Comparison of ENCODE assay signal across 8 cellular contexts in genomic region chr3:40504636-40505430, GRCh38. TPM values are rescaled to one million over a fixed set of nuclear protein-coding genes. Genes with fewer than 3 reads are reported as not detected.
A peak's percentile ranks its signal among the peaks of the same experiment; 100 is the strongest.
DNase-seq lines count a peak whose midpoint lies in the region; ATAC-seq and TF ChIP-seq lines count a peak whose summit lies in the region.

No MANE protein-coding gene starts in this region.

- intact Hi-C loops in head of caudate nucleus (cut with DNase I): no loop called here

- no peaks in the 10 kb centered on the region for H3K4me1 ChIP-seq in SJCRH30

- H3K27ac ChIP-seq in SJCRH30: no peak overlapping the region

- H3K9me3 Mint-ChIP-seq in progenitor cell of endocrine pancreas (ENCODE audit: low read depth): no peaks in the 10 kb centered on the region

- H3K9me3 ChIP-seq in SJCRH30 (replicated peaks): no peaks in the 10 kb centered on the region

- H3K27me3 Mint-ChIP-seq in progenitor cell of endocrine pancreas: no peaks in the 10 kb centered on the region

- DNase-seq in G401 (ENCODE audit: low spot score) (peak; percentile 2), SJCRH30 (no peak), fibroblast of gingiva (ENCODE audit: low read depth) (peak; percentile 94), progenitor cell of endocrine pancreas (ENCODE audit: low spot score, unreplicated experiment) (no peak), medulla oblongata (ENCODE audit: extremely low spot score) (no peak), head of caudate nucleus (no peak)

- no peak for TF ChIP-seq CTCF in progenitor cell of endocrine pancreas (IDR thresholded peaks at IDR 0.05; ENCODE audit: unreplicated experiment)

- H3K36me3 ChIP-seq in SJCRH30: no peaks in the 10 kb centered on the region

- no peaks in the 10 kb centered on the region for H3K27me3 ChIP-seq in SJCRH30

- H3K4me1 Mint-ChIP-seq in progenitor cell of endocrine pancreas (ENCODE audit: low read depth): peaks cover 15% of the 10 kb centered on the region

- H3K4me3 Mint-ChIP-seq in progenitor cell of endocrine pancreas (ENCODE audit: low read depth): peak overlapping the region; percentile 90

- H3K36me3 Mint-ChIP-seq in progenitor cell of endocrine pancreas (ENCODE audit: insufficient read depth): peaks cover 9% of the 10 kb centered on the region

- H3K4me3 ChIP-seq in SJCRH30: peak overlapping the region; percentile 66; the same call in 1 of the 2 replicates

- in situ Hi-C loops in G401 (cut with HindIII; ENCODE audit: low sequenced_read_pairs): no loop called here

- no peak overlapping the region for H3K27ac Mint-ChIP-seq in progenitor cell of endocrine pancreas

- ATAC-seq in GM18498 (IDR thresholded peaks at IDR 0.05; ENCODE audit: unreplicated experiment) (no peak), GM21619 (IDR thresholded peaks at IDR 0.05; ENCODE audit: unreplicated experiment) (no peak)

RNA-seq across cellular contexts. Expression of gene ZNF620, which starts 1.0 kb away (rescaled TPM):
- total RNA-seq in G401 (2014; rRNA removed; shearing (Covaris generic)): 5.4 and 10.0 TPM in 2 replicates
- total RNA-seq in SJCRH30 (2014; rRNA removed; shearing (Covaris generic)): 4.6 and 6.1 TPM in 2 replicates
- 23.0 and 26.2 TPM in 2 replicates for total RNA-seq in progenitor cell of endocrine pancreas

RNA-seq across cellular contexts. Expression of gene ZNF621, which starts 19.9 kb away (rescaled TPM):
- total RNA-seq in G401 (2014; rRNA removed; shearing (Covaris generic)): 17.8 and 17.9 TPM in 2 replicates
- 6.9 and 8.6 TPM in 2 replicates for total RNA-seq in SJCRH30 (2014; rRNA removed; shearing (Covaris generic))
- 28.1 and 29.0 TPM in 2 replicates for total RNA-seq in progenitor cell of endocrine pancreas

RNA-seq across cellular contexts. Expression of gene ZNF619, which starts 27.9 kb away (rescaled TPM):
- total RNA-seq in G401 (2014; rRNA removed; shearing (Covaris generic)): 5.4 and 7.8 TPM in 2 replicates
- total RNA-seq in SJCRH30 (2014; rRNA removed; shearing (Covaris generic)): 2.1 and 3.4 TPM in 2 replicates
- total RNA-seq in progenitor cell of endocrine pancreas: 7.3 and 7.8 TPM in 2 replicates

RNA-seq across cellular contexts. Expression of gene RPL14, which starts 47.7 kb away (rescaled TPM):
- 174 and 244 TPM in 2 replicates for total RNA-seq in G401 (2014; rRNA removed; shearing (Covaris generic))
- total RNA-seq in SJCRH30 (2014; rRNA removed; shearing (Covaris generic)): 838 and 968 TPM in 2 replicates
- 1,767 and 1,811 TPM in 2 replicates for total RNA-seq in progenitor cell of endocrine pancreas

Comparison
In these comparisons a context has a peak if more than half of its experiments do, and no peak if none do; other contexts are left out.
1. DNase-seq: peak in G401 (single experiment) and fibroblast of gingiva (single experiment); none in SJCRH30 (0 of 2), progenitor cell of endocrine pancreas (single experiment), medulla oblongata (single experiment) and head of caudate nucleus (0 of 42).